ENCODE assay signal across 1 cellular context in genomic region chr14:21108791-21109190, GRCh38.
TF ChIP-seq lines count a peak whose summit lies in the region.

No MANE protein-coding gene starts in this region.

TF ChIP-seq in K562, 482 proteins besides CTCF, POLR2A, EP300 and RAD21:
- no peak for TF ChIP-seq FOXM1 (IDR thresholded peaks at IDR 0.05; ENCODE audit: low read depth)
- no peak for TF ChIP-seq FOXM1 (CRISPR knock-in tag; IDR thresholded peaks at IDR 0.05; ENCODE audit: low read depth)
- TF ChIP-seq USF1 (CRISPR knock-in tag; IDR thresholded peaks at IDR 0.05): no peak
- TF ChIP-seq ZNF217 (CRISPR knock-in tag; IDR thresholded peaks at IDR 0.05): no peak
- TF ChIP-seq ZNF551 (CRISPR knock-in tag; IDR thresholded peaks at IDR 0.05): no peak
- TF ChIP-seq RBM15 (IDR thresholded peaks at IDR 0.05; ENCODE audit: insufficient read depth, low read length): no peak
